In the genomic region with DNA sequence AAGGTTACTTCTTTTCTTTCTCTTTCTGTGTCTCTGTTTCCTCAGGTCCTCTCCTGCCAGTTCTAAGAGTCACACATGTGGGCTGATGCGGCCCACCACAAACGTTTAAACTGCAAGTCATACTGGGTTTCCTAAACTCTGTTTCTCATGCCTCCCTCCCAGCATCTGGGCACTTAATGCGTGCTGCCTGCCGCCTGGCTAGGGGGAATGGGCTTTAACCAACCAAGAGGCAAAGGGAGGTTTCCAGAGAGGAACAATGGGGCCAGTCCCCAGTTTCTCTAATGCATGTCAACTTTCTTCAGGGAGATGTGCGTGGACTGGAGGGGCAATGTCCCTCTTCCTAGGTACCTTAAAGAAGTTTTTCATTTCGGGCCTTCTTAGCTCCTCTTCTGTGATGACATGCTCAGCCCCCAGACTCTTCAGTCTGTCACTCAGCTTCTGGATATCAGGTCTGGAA, we compare ENCODE assay signal across 2 cellular contexts.
TF ChIP-seq lines count a peak whose summit lies in the region.

No MANE protein-coding gene starts in this region.

TF ChIP-seq in HCT116, 20 proteins besides CTCF, POLR2A, EP300 and RAD21:
- TF ChIP-seq POLR2AphosphoS5 (IDR thresholded peaks at IDR 0.05; ENCODE audit: low read depth, low read length) (no peak), TCF7L2 (IDR thresholded peaks at IDR 0.05; ENCODE audit: borderline replicate concordance, extremely low read depth, insufficient read depth, insufficient read length) (no peak), SP1 (IDR thresholded peaks at IDR 0.05; ENCODE audit: low read depth) (no peak), SRF (IDR thresholded peaks at IDR 0.05; ENCODE audit: low read depth) (no peak), EZH2phosphoT487 (IDR thresholded peaks at IDR 0.05; ENCODE audit: borderline replicate concordance) (no peak), CBX3 (IDR thresholded peaks at IDR 0.05; ENCODE audit: low read depth) (no peak), YY1 (IDR thresholded peaks at IDR 0.05; ENCODE audit: extremely low read depth, insufficient replicate concordance, low read depth, low read length) (no peak), FOSL1 (IDR thresholded peaks at IDR 0.05; ENCODE audit: low read depth) (no peak), ZNF274 (IDR thresholded peaks at IDR 0.05; ENCODE audit: low read depth, low read length) (no peak), ZFX (IDR thresholded peaks at IDR 0.05) (no peak), EGR1 (IDR thresholded peaks at IDR 0.05; ENCODE audit: low read depth) (no peak), CEBPB (IDR thresholded peaks at IDR 0.05; ENCODE audit: low read depth) (no peak), SIN3A (IDR thresholded peaks at IDR 0.05; ENCODE audit: low read depth) (no peak), EZH2 (IDR thresholded peaks at IDR 0.05) (no peak), JUND (IDR thresholded peaks at IDR 0.05) (no peak), ELF1 (IDR thresholded peaks at IDR 0.05; ENCODE audit: borderline replicate concordance, low read depth) (no peak)
- TF ChIP-seq, protein P1, sequence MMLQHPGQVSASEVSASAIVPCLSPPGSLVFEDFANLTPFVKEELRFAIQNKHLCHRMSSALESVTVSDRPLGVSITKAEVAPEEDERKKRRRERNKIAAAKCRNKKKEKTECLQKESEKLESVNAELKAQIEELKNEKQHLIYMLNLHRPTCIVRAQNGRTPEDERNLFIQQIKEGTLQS (IDR thresholded peaks at IDR 0.05), result no peak
- TF ChIP-seq, protein P2, sequence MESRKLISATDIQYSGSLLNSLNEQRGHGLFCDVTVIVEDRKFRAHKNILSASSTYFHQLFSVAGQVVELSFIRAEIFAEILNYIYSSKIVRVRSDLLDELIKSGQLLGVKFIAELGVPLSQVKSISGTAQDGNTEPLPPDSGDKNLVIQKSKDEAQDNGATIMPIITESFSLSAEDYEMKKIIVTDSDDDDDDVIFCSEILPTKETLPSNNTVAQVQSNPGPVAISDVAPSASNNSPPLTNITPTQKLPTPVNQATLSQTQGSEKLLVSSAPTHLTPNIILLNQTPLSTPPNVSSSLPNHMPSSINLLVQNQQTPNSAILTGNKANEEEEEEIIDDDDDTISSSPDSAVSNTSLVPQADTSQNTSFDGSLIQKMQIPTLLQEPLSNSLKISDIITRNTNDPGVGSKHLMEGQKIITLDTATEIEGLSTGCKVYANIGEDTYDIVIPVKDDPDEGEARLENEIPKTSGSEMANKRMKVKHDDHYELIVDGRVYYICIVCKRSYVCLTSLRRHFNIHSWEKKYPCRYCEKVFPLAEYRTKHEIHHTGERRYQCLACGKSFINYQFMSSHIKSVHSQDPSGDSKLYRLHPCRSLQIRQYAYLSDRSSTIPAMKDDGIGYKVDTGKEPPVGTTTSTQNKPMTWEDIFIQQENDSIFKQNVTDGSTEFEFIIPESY (IDR thresholded peaks at IDR 0.05; ENCODE audit: extremely low read depth, insufficient replicate concordance, low read length), result no peak
- TF ChIP-seq, protein P3, sequence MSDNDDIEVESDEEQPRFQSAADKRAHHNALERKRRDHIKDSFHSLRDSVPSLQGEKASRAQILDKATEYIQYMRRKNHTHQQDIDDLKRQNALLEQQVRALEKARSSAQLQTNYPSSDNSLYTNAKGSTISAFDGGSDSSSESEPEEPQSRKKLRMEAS (IDR thresholded peaks at IDR 0.05), result no peak
- TF ChIP-seq, protein P4, sequence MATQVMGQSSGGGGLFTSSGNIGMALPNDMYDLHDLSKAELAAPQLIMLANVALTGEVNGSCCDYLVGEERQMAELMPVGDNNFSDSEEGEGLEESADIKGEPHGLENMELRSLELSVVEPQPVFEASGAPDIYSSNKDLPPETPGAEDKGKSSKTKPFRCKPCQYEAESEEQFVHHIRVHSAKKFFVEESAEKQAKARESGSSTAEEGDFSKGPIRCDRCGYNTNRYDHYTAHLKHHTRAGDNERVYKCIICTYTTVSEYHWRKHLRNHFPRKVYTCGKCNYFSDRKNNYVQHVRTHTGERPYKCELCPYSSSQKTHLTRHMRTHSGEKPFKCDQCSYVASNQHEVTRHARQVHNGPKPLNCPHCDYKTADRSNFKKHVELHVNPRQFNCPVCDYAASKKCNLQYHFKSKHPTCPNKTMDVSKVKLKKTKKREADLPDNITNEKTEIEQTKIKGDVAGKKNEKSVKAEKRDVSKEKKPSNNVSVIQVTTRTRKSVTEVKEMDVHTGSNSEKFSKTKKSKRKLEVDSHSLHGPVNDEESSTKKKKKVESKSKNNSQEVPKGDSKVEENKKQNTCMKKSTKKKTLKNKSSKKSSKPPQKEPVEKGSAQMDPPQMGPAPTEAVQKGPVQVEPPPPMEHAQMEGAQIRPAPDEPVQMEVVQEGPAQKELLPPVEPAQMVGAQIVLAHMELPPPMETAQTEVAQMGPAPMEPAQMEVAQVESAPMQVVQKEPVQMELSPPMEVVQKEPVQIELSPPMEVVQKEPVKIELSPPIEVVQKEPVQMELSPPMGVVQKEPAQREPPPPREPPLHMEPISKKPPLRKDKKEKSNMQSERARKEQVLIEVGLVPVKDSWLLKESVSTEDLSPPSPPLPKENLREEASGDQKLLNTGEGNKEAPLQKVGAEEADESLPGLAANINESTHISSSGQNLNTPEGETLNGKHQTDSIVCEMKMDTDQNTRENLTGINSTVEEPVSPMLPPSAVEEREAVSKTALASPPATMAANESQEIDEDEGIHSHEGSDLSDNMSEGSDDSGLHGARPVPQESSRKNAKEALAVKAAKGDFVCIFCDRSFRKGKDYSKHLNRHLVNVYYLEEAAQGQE (IDR thresholded peaks at IDR 0.05; ENCODE audit: low read depth), result no peak

TF ChIP-seq in H1, 55 proteins besides CTCF, POLR2A, EP300 and RAD21:
- TF ChIP-seq BRCA1 (IDR thresholded peaks at IDR 0.05; ENCODE audit: low read depth, low read length) (no peak), CHD2 (IDR thresholded peaks at IDR 0.05; ENCODE audit: low read length) (no peak), SRF (IDR thresholded peaks at IDR 0.05; ENCODE audit: low read depth, low read length) (no peak), TAF7 (optimal IDR thresholded peaks at IDR 0.05; ENCODE audit: borderline replicate concordance, low read depth, low read length) (no peak)
